ENCODE assay signal across 2 cellular contexts in the genomic region with DNA sequence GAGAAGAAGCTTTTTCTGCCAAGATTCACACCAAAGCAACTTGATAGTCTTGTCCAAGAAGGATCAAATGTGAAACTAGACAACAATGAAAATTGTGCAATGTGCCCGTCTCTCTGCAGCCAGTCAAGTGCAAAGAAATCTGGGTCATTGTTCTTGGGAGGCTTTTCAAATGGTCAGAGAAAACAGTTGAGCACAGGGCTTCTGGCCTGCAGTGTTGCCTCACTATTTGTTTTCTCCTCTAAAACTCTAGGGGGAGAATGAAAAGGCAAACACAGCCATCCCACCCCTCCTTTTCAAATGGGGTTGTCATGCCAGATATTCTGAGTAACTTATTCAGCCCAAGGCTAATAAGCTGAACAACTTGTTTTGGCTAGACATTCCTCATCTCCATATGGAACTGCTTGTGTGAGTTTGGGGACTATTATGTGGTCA.
A peak's percentile ranks its signal among the peaks of the same experiment; 100 is the strongest.
TF ChIP-seq lines count a peak whose summit lies in the region.

No MANE protein-coding gene starts in this region.

TF ChIP-seq in IMR-90, 13 proteins besides CTCF, POLR2A, EP300 and RAD21:
- TF ChIP-seq CEBPB (IDR thresholded peaks at IDR 0.05; ENCODE audit: low read depth, low read length) = peak; percentile 33; the same call in 1 of the 2 replicates
- no peak for TF ChIP-seq MAFK (IDR thresholded peaks at IDR 0.05; ENCODE audit: low read depth, low read length)

TF ChIP-seq in H1, 55 proteins besides CTCF, POLR2A, EP300 and RAD21:
- TF ChIP-seq CEBPB (IDR thresholded peaks at IDR 0.05; ENCODE audit: low read depth, low read length) (peak; percentile 70), BACH1 (IDR thresholded peaks at IDR 0.05; ENCODE audit: low read length) (no peak)
